In the genomic region with DNA sequence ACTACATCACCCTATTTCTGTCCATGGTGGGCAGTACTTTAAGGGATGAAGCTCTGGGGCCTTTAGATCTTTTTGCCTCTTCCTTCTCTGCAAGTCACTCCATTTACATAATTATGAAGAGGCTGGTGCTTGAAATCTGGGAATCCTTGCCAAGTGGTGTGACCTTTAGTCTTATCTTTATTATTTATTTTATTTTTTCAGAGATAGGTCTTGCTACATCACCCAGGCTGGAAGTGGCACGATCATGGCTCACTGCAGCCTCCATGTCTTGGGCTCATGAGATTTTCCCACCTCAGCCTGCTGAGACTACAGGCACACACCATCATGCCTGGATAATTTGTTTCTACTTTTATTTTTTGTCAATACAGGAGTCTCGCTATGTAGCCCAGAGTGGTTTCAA, we compare ENCODE assay signal across 25 cellular contexts. TPM values are rescaled to one million over a fixed set of nuclear protein-coding genes. Genes with fewer than 3 reads are reported as not detected.
DNase-seq lines count a peak whose midpoint lies in the region; ATAC-seq and TF ChIP-seq lines count a peak whose summit lies in the region.
"Had no signal": no experiment of that assay in that cellular context is flagged by ENCODE, and none has a peak within 500 bp of the region (broad histone marks: within the 10 kb centered on the region; RNA-seq: fewer than 3 reads in every experiment).

No MANE protein-coding gene starts in this region.

- intact Hi-C loops in heart left ventricle (cut with DNase I) (no loop called here), Right ventricle myocardium superior (cut with DNase I) (no loop called here), left ventricle myocardium superior (cut with micrococcal nuclease) (no loop called here), right cardiac atrium (cut with DNase I) (no loop called here), posterior vena cava (cut with DNase I) (no loop called here)

- no peaks in the 10 kb centered on the region for H3K9me3 ChIP-seq in heart left ventricle
- H3K9me3 ChIP-seq in right cardiac atrium (ENCODE audit: control insufficient read depth, low read length) = no peaks in the 10 kb centered on the region
- H3K9me3 ChIP-seq in osteoblast (ENCODE audit: low read depth, low read length) = no peaks in the 10 kb centered on the region
- H3K9me3 ChIP-seq: BE2C, BLaER1 had no signal

- DNase-seq in heart left ventricle = no peak
- no peak for DNase-seq in Right ventricle myocardium superior
- no peak for DNase-seq in left ventricle myocardium superior
- no peak for DNase-seq in right cardiac atrium
- peak; percentile 54 for DNase-seq in fibroblast of villous mesenchyme (ENCODE audit: low read depth)
- no peak for DNase-seq in posterior vena cava (ENCODE audit: low spot score)
- no peak for DNase-seq in osteoblast (ENCODE audit: insufficient read length, low spot score, missing footprints)
- DNase-seq: 8988T; ACHN; BE2C; C1 segment of cervical spinal cord; CD4-positive, alpha-beta memory T cell; CD4-positive, CD25-positive, alpha-beta regulatory T cell; CD8-positive, alpha-beta memory T cell; COR-L47; DMS 273 treated with DMSO at 0.1 percent for 48 hours; DMS153; DMS53; DMS79; DND-41; EL; GDM1 had no signal

- ATAC-seq in heart left ventricle (peak in 3 of 4 donors; percentile 15 to 44 (median 28)), Right ventricle myocardium superior (ENCODE audit: poor library complexity) (no peak), left ventricle myocardium superior (peak; percentile 36), right cardiac atrium (no peak)
- ATAC-seq: GM12878 had no signal

- H4K20me1 ChIP-seq in osteoblast (ENCODE audit: insufficient read depth, low read length) = no peaks in the 10 kb centered on the region
- H4K20me1 ChIP-seq: BLaER1 had no signal

- H3K4me3 ChIP-seq in heart left ventricle (no peak overlapping the region), right cardiac atrium (ENCODE audit: low read length) (no peak overlapping the region), fibroblast of villous mesenchyme (ENCODE audit: low read depth, low read length) (no peak overlapping the region), osteoblast (ENCODE audit: insufficient read depth, low read length) (no peak overlapping the region)
- H3K4me3 ChIP-seq: BLaER1, GM12878 had no signal

- no peak for TF ChIP-seq CTCF in heart left ventricle (IDR thresholded peaks at IDR 0.05)
- TF ChIP-seq CTCF in fibroblast of villous mesenchyme (IDR thresholded peaks at IDR 0.05; ENCODE audit: insufficient read depth, low read depth, low read length) = no peak
- no peak for TF ChIP-seq CTCF in osteoblast (IDR thresholded peaks at IDR 0.05; ENCODE audit: extremely low read depth, low read depth, low read length)

- peaks cover 0 to 5% (median 0%) of the 10 kb centered on the region in 9 donors for H3K36me3 ChIP-seq in heart left ventricle
- H3K36me3 ChIP-seq in osteoblast (ENCODE audit: insufficient read depth, low read length) = no peaks in the 10 kb centered on the region
- H3K36me3 ChIP-seq: BLaER1 had no signal

- H3K27me3 ChIP-seq in heart left ventricle (no peaks in the 10 kb centered on the region), right cardiac atrium (ENCODE audit: control insufficient read depth, insufficient read depth) (no peaks in the 10 kb centered on the region), osteoblast (ENCODE audit: insufficient read depth, low read length) (no peaks in the 10 kb centered on the region)
- H3K27me3 ChIP-seq: BE2C, BLaER1 had no signal

- H2AFZ ChIP-seq in osteoblast (ENCODE audit: low read length) = no peak overlapping the region

- WGBS in heart left ventricle, 4 donors = 63 to 69% (median 67%) methylated on average over 2 of the region's 2 CpGs
- 71% methylated on average over 2 of the region's 2 CpGs for WGBS in right cardiac atrium

- peak overlapping the region in 4 of 12 donors; percentile 8 to 37 (median 10) for H3K27ac ChIP-seq in heart left ventricle
- no peak overlapping the region for H3K27ac ChIP-seq in right cardiac atrium (ENCODE audit: low read length)
- no peak overlapping the region for H3K27ac ChIP-seq in osteoblast (ENCODE audit: low read depth, low read length)
- H3K27ac ChIP-seq: BLaER1 had no signal

- TF ChIP-seq POLR2A in heart left ventricle (IDR thresholded peaks at IDR 0.05) = no peak

- H3K79me2 ChIP-seq in osteoblast (ENCODE audit: insufficient read depth, low read length) = no peaks in the 10 kb centered on the region

- H3K4me2 ChIP-seq in osteoblast (ENCODE audit: insufficient read depth, low read length) = no peak overlapping the region
- H3K4me2 ChIP-seq: BLaER1 had no signal

- H3K4me1 ChIP-seq in heart left ventricle (peaks cover 0 to 16% (median under 1%) of the 10 kb centered on the region in 12 donors), right cardiac atrium (ENCODE audit: control insufficient read depth, insufficient read depth, low read length) (peaks cover 3% of the 10 kb centered on the region), osteoblast (ENCODE audit: insufficient read depth, low read length) (no peaks in the 10 kb centered on the region)
- H3K4me1 ChIP-seq: BLaER1 had no signal

RNA-seq across cellular contexts. Expression of a gene that starts 34.4 kb away (rescaled TPM):
- 100 to 1,000 TPM in 8 of 9 donors, 10 to 100 TPM in 1; 89.3 to 188 (median 129) TPM for total RNA-seq in heart left ventricle
- 100 to 1,000 TPM in 1 of 2 donors, 10 to 100 TPM in 1; 72.8 to 105 TPM for polyA plus RNA-seq in heart left ventricle
- total RNA-seq in Right ventricle myocardium superior = 142 TPM
- 180 TPM for total RNA-seq in left ventricle myocardium superior
- total RNA-seq in right cardiac atrium = 100 to 1,000 TPM in 3 of 4 donors, 10 to 100 TPM in 1; 69.3 to 154 (median 136) TPM
- polyA plus RNA-seq in right cardiac atrium = 115 TPM
- total RNA-seq in fibroblast of villous mesenchyme = 45.4 and 71.7 TPM in 2 replicates
- 1 to 10 TPM; 1.1 to 3.5 TPM for total RNA-seq in posterior vena cava
- 1.8 and 3.8 TPM in 2 replicates for total RNA-seq in osteoblast
- total RNA-seq: CD4-positive, alpha-beta memory T cell; CD4-positive, CD25-positive, alpha-beta regulatory T cell; CD8-positive, alpha-beta memory T cell; GM12878 had no signal
- polyA plus RNA-seq: CD14-positive monocyte; CD4-positive, alpha-beta memory T cell; CD4-positive, CD25-positive, alpha-beta regulatory T cell; CD8-positive, alpha-beta memory T cell had no signal

Comparison
In these comparisons a context has a peak if more than half of its experiments do, and no peak if none do; other contexts are left out.
1. ATAC-seq: peak in heart left ventricle (3 of 4) and left ventricle myocardium superior (single experiment); none in Right ventricle myocardium superior (single experiment) and right cardiac atrium (0 of 2).